Comparison of ENCODE assay signal across 15 cellular contexts in the genomic region with DNA sequence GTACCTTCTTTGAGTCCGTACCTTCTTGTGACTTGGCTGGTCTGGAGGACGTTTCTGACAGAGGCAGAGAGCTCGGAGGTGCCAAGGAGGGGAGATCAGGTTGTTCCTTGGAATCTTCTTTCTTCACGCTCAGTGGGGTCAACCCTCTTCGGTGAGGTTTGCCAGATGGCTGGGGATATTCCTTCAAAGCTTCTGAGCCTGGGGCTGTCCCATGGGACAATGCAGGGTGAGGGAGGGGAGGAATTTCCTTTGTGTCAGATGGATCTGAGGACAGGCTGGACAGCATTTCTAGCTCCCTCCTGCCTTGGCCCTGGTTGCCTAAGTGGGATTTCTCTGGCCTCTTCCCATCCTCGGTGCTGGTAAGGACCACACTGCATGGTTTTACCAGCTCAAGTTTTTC.
"Had no signal": no experiment of that assay in that cellular context is flagged by ENCODE, and none has a peak within 500 bp of the region (broad histone marks: within the 10 kb centered on the region; RNA-seq: fewer than 3 reads in every experiment).

No MANE protein-coding gene starts in this region.

- H3K27ac Mint-ChIP-seq: activated CD4-positive, alpha-beta T cell treated with anti-CD3 and anti-CD28 coated beads for 36 hours; memory B cell had no signal

- H3K27me3 ChIP-seq: pancreas, sigmoid colon had no signal

- H3K4me1 ChIP-seq: left ventricle myocardium inferior, pancreas, sigmoid colon had no signal

- H3K4me3 ChIP-seq: coronary artery, left ventricle myocardium inferior, mucosa of descending colon, pancreas, sigmoid colon had no signal

- H3K36me3 ChIP-seq: left ventricle myocardium inferior, pancreas, sigmoid colon had no signal

- H3K27ac ChIP-seq: coronary artery, left ventricle myocardium inferior, pancreas, sigmoid colon had no signal

- H3K9me3 Mint-ChIP-seq: activated naive CD4-positive, alpha-beta T cell treated with anti-CD3 and anti-CD28 coated beads, Interleukin-2, amount 10 ng/mL, durations not matched to agents 7 days and 5 days; central memory CD8-positive, alpha-beta T cell; memory B cell; naive thymus-derived CD4-positive, alpha-beta T cell; stimulated activated effector memory CD8-positive, alpha-beta T cell treated with anti-CD3 and anti-CD28 coated beads, Interleukin-12 subunit alpha, Interleukin-12 subunit beta, amount 100 ng/mL, for 72 hours; T-helper 1 cell treated with Interleukin-12 subunit alpha and Interleukin-12 subunit beta and Interleukin-4 antibody, amounts not matched to agents 30 μg/mL and 1 μg/mL, for 36 hours had no signal

- H3K4me3 Mint-ChIP-seq: activated CD4-positive, alpha-beta T cell treated with anti-CD3 and anti-CD28 coated beads for 36 hours; activated naive CD4-positive, alpha-beta T cell treated with anti-CD3 and anti-CD28 coated beads, Interleukin-2, amount 10 ng/mL, durations not matched to agents 7 days and 5 days; central memory CD8-positive, alpha-beta T cell; memory B cell; naive thymus-derived CD4-positive, alpha-beta T cell; stimulated activated effector memory CD8-positive, alpha-beta T cell treated with anti-CD3 and anti-CD28 coated beads, Interleukin-12 subunit alpha, Interleukin-12 subunit beta, amount 100 ng/mL, for 72 hours; T-helper 1 cell treated with Interleukin-12 subunit alpha and Interleukin-12 subunit beta and Interleukin-4 antibody, amounts not matched to agents 30 μg/mL and 1 μg/mL, for 36 hours had no signal

- DNase-seq: activated CD4-positive, alpha-beta T cell treated with anti-CD3 and anti-CD28 coated beads for 36 hours; activated naive CD4-positive, alpha-beta T cell treated with anti-CD3 and anti-CD28 coated beads, Interleukin-2, amount 10 ng/mL, durations not matched to agents 7 days and 5 days; effector CD4-positive, alpha-beta T cell; foreskin fibroblast; left ventricle myocardium inferior; mucosa of descending colon; pancreas; sigmoid colon; stimulated activated CD4-positive, alpha-beta T cell treated with anti-CD3 and anti-CD28 coated beads, Interleukin-2, amount 100 ng/mL, for 24 hours had no signal

- ATAC-seq: mucosa of descending colon; naive thymus-derived CD4-positive, alpha-beta T cell; pancreas; stimulated activated effector memory CD8-positive, alpha-beta T cell treated with anti-CD3 and anti-CD28 coated beads, Interleukin-12 subunit alpha, Interleukin-12 subunit beta, amount 100 ng/mL, for 72 hours had no signal

- H3K27me3 Mint-ChIP-seq: activated CD4-positive, alpha-beta T cell treated with anti-CD3 and anti-CD28 coated beads for 36 hours; activated naive CD4-positive, alpha-beta T cell treated with anti-CD3 and anti-CD28 coated beads, Interleukin-2, amount 10 ng/mL, durations not matched to agents 7 days and 5 days; central memory CD8-positive, alpha-beta T cell; memory B cell; naive thymus-derived CD4-positive, alpha-beta T cell had no signal

- H3K9me3 ChIP-seq: left ventricle myocardium inferior, mucosa of descending colon, pancreas, sigmoid colon had no signal
